Comparison of ENCODE assay signal across 11 cellular contexts in the genomic region with DNA sequence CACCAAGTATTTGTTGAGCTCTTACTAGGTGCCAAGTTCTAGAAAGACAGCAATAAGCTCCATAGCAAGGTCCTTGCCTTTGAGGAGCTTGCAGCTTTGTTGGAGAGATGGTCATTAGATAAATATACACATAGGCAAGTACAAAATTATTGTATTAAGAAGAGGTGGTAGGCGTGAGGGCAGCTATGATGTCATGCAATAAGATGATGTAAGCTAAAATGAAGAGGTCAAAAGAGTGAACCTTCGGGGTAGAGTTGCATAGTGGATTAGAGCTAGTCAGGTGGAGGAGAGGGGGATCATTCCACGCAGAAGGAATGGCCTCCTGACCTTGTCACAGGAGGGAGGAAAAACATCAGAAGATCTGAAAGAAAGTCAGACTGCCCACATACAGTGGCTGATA.
"Had no signal": no experiment of that assay in that cellular context is flagged by ENCODE, and none has a peak within 500 bp of the region (broad histone marks: within the 10 kb centered on the region; RNA-seq: fewer than 3 reads in every experiment).

No MANE protein-coding gene starts in this region.

- DNase-seq: GM23248, GOT3, H7, H9, HCEC 1CT, HFFc6 had no signal

- H3K4me2 ChIP-seq: GM23338 had no signal

- ATAC-seq: GM23338, HCT116 had no signal

- H3K36me3 ChIP-seq: HAP-1 had no signal

- H3K4me1 ChIP-seq: HAP-1 had no signal

- FAIRE-seq: H1, H54 had no signal

- H3K9me3 ChIP-seq: HAP-1 had no signal

- H2AFZ ChIP-seq: GM23248, GM23338 had no signal

- H3K9ac ChIP-seq: GM23248 had no signal

- H3K27ac ChIP-seq: GM23248 had no signal

- H3K4me3 ChIP-seq: GM23248, GM23338, HAP-1 had no signal
